In genomic region chr19:42176990-42177685, GRCh38 we compare ENCODE assay signal across 8 cellular contexts. TPM values are rescaled to one million over a fixed set of nuclear protein-coding genes. Genes with fewer than 3 reads are reported as not detected.
DNase-seq lines count a peak whose midpoint lies in the region; ATAC-seq and TF ChIP-seq lines count a peak whose summit lies in the region.

No MANE protein-coding gene starts in this region.

- no peak for TF ChIP-seq POLR2A in prostate gland (IDR thresholded peaks at IDR 0.05)

- H3K4me3 ChIP-seq in SU-DHL-6 (ENCODE audit: insufficient read depth, low read length, poor library complexity, severe bottlenecking), result peak overlapping the region; percentile 64
- no peak overlapping the region for H3K4me3 ChIP-seq in adipocyte (ENCODE audit: low read length)
- peak overlapping the region; percentile 30 to 37 for H3K4me3 ChIP-seq in prostate gland
- peak overlapping the region; percentile 42 for H3K4me3 ChIP-seq in upper lobe of right lung

- H3K36me3 ChIP-seq in SU-DHL-6 (ENCODE audit: low read length), result no peaks in the 10 kb centered on the region
- no peaks in the 10 kb centered on the region for H3K36me3 ChIP-seq in adipocyte (ENCODE audit: control insufficient read depth, insufficient read depth, low read length, severe bottlenecking)
- no peaks in the 10 kb centered on the region for H3K36me3 ChIP-seq in prostate gland
- no peaks in the 10 kb centered on the region for H3K36me3 ChIP-seq in upper lobe of right lung

- TF ChIP-seq CTCF in GM12872 (IDR thresholded peaks at IDR 0.05; ENCODE audit: insufficient read depth, low read depth, low read length) (peak; percentile 41; the same call in 1 of the 3 replicates), SU-DHL-6 (IDR thresholded peaks at IDR 0.05; ENCODE audit: insufficient read depth, low read length, poor library complexity, severe bottlenecking) (peak; percentile 21), prostate gland (IDR thresholded peaks at IDR 0.05) (peak in 2 of 4 experiments; percentile 35 to 49), upper lobe of right lung (IDR thresholded peaks at IDR 0.05) (peak; percentile 49)

- H3F3A ChIP-seq in SU-DHL-6 (ENCODE audit: insufficient read depth), result 0 out of 2 replicates have a peak, but pooled peaks cover 5% of the 10 kb centered on the region

- no peaks in the 10 kb centered on the region for H4K20me1 ChIP-seq in SU-DHL-6 (ENCODE audit: low read depth, low read length)

- DNase-seq in NCI-H1092 treated with DMSO at 0.1 percent for 48 hours (lab: John Stamatoyannopoulos, UW) (peak; percentile 91), adipocyte (ENCODE audit: low read depth) (peak; percentile 92), left cardiac atrium (peak; percentile 74), prostate gland (ENCODE audit: low spot score) (peak; percentile 55), upper lobe of right lung (peak; percentile 88)

- H3K27ac ChIP-seq in SU-DHL-6 (ENCODE audit: low read depth, low read length) (no peak overlapping the region), prostate gland (no peak overlapping the region), upper lobe of right lung (no peak overlapping the region)

- under 1% methylated on average over 66 of the region's 66 CpGs for WGBS in prostate gland

- peak overlapping the region; percentile 94 for H3K4me2 ChIP-seq in SU-DHL-6 (ENCODE audit: low read depth, low read length, poor library complexity, severe bottlenecking)

- H3K9me3 ChIP-seq in SU-DHL-6 (ENCODE audit: insufficient read depth, low read length) (no peaks in the 10 kb centered on the region), adipocyte (ENCODE audit: control insufficient read depth, low read length) (no peaks in the 10 kb centered on the region), prostate gland (no peaks in the 10 kb centered on the region), upper lobe of right lung (no peaks in the 10 kb centered on the region)

- intact Hi-C loops in left cardiac atrium (cut with DNase I), result no loop called here
- intact Hi-C loops in prostate gland (cut with DNase I), result no loop called here
- intact Hi-C loops in upper lobe of right lung (cut with DNase I), result no loop called here

- peak overlapping the region; percentile 90 for H2AFZ ChIP-seq in SU-DHL-6 (ENCODE audit: low read depth, low read length, severe bottlenecking)

- H3K9me2 ChIP-seq in SU-DHL-6 (replicated peaks; ENCODE audit: insufficient read depth, low read length), result no peaks in the 10 kb centered on the region

- ATAC-seq in left cardiac atrium (peak; percentile 96), upper lobe of right lung (peak; percentile 92), HG02798 (IDR thresholded peaks at IDR 0.05; ENCODE audit: poor library complexity, unreplicated experiment) (no peak)

- peak overlapping the region; percentile 55 for H3K9ac ChIP-seq in SU-DHL-6 (ENCODE audit: low read length)
- H3K9ac ChIP-seq in adipocyte (ENCODE audit: low read length), result no peak overlapping the region

- H3K4me1 ChIP-seq in adipocyte (ENCODE audit: control insufficient read depth, insufficient read depth, low read length) (peaks cover 8% of the 10 kb centered on the region), prostate gland (replicated peaks) (no peaks in the 10 kb centered on the region), upper lobe of right lung (no peaks in the 10 kb centered on the region)

- H3K79me2 ChIP-seq in SU-DHL-6 (ENCODE audit: insufficient read depth, low read length), result no peaks in the 10 kb centered on the region

- H3K27me3 ChIP-seq in SU-DHL-6 (ENCODE audit: low read length), result peaks cover 3% of the 10 kb centered on the region; the same call in 1 of the 2 replicates
- H3K27me3 ChIP-seq in adipocyte (replicated peaks; ENCODE audit: control insufficient read depth, insufficient read depth, low read length), result peaks cover 71% of the 10 kb centered on the region
- H3K27me3 ChIP-seq in prostate gland (replicated peaks; ENCODE audit: insufficient read depth), result peaks cover 12% of the 10 kb centered on the region
- H3K27me3 ChIP-seq in upper lobe of right lung, result peaks cover 74% of the 10 kb centered on the region

RNA-seq across cellular contexts. Expression of gene DEDD2, which starts 40.3 kb away (rescaled TPM):
- total RNA-seq in left cardiac atrium, result 10 to 100 TPM; 10.7 to 17.6 TPM
- total RNA-seq in prostate gland, result 10 to 100 TPM; 70.3 to 98.1 TPM
- total RNA-seq in upper lobe of right lung, result 25.1 TPM

RNA-seq across cellular contexts. Expression of gene ZNF526, which starts 43.0 kb away (rescaled TPM):
- 1 to 10 TPM; 5.1 to 6.6 TPM for total RNA-seq in left cardiac atrium
- total RNA-seq in prostate gland, result 10 to 100 TPM in 1 of 2 donors, 1 to 10 TPM in 1; 8.2 to 14.1 TPM
- 9.6 TPM for total RNA-seq in upper lobe of right lung

RNA-seq across cellular contexts. Expression of gene POU2F2, which starts 44.9 kb away (rescaled TPM):
- total RNA-seq in left cardiac atrium, result 1 to 10 TPM; 1.1 to 1.2 TPM
- 10 to 100 TPM in 1 of 2 donors, 1 to 10 TPM in 1; 3.4 to 17.4 TPM for total RNA-seq in prostate gland
- 6.1 TPM for total RNA-seq in upper lobe of right lung
